ENCODE assay signal across 11 cellular contexts in genomic region chr20:34891166-34892062, GRCh38. TPM values are rescaled to one million over a fixed set of nuclear protein-coding genes. Genes with fewer than 3 reads are reported as not detected.
DNase-seq lines count a peak whose midpoint lies in the region; ATAC-seq and TF ChIP-seq lines count a peak whose summit lies in the region.
"Had no signal": no experiment of that assay in that cellular context is flagged by ENCODE, and none has a peak within 500 bp of the region (broad histone marks: within the 10 kb centered on the region; RNA-seq: fewer than 3 reads in every experiment).

No MANE protein-coding gene starts in this region.

- H3K27me3 Mint-ChIP-seq in CD4-positive, CD25-positive, alpha-beta regulatory T cell = no peaks in the 10 kb centered on the region
- H3K27me3 Mint-ChIP-seq in activated T-cell treated with anti-CD3 and anti-CD28 coated beads, Interleukin-2, amount 50 U/mL, for 72 hours (ENCODE audit: low read depth) = no peaks in the 10 kb centered on the region
- H3K27me3 Mint-ChIP-seq in progenitor cell of endocrine pancreas = no peaks in the 10 kb centered on the region

- no peaks in the 10 kb centered on the region for H3K9me3 ChIP-seq in CD4-positive, CD25-positive, alpha-beta regulatory T cell (ENCODE audit: control insufficient read depth in 2 of 2, low read length in 2 of 2)
- H3K9me3 ChIP-seq in Loucy (ENCODE audit: insufficient read depth, low read depth, low read length) = no peaks in the 10 kb centered on the region
- H3K9me3 ChIP-seq in left lung = no peaks in the 10 kb centered on the region

- in situ Hi-C loops in G401 (cut with HindIII; ENCODE audit: low sequenced_read_pairs) = no loop called here

- WGBS in lower leg skin, 2 donors = 71 to 76% methylated on average over 2 of the region's 2 CpGs

- peaks cover 13 to 32% (median 23%) of the 10 kb centered on the region in 4 donors for H3K4me1 Mint-ChIP-seq in CD4-positive, CD25-positive, alpha-beta regulatory T cell
- H3K4me1 Mint-ChIP-seq in activated T-cell treated with anti-CD3 and anti-CD28 coated beads, Interleukin-2, amount 50 U/mL, for 72 hours (ENCODE audit: low read depth) = peaks cover 42% of the 10 kb centered on the region
- H3K4me1 Mint-ChIP-seq in progenitor cell of endocrine pancreas (ENCODE audit: low read depth) = peaks cover 2% of the 10 kb centered on the region
- H3K4me1 Mint-ChIP-seq: immature natural killer cell had no signal

- TF ChIP-seq POLR2A in lower leg skin (IDR thresholded peaks at IDR 0.05) = no peak

- peak overlapping the region in 2 of 3 donors; percentile 2 to 36 for H3K27ac Mint-ChIP-seq in CD4-positive, CD25-positive, alpha-beta regulatory T cell
- H3K27ac Mint-ChIP-seq in activated T-cell treated with anti-CD3 and anti-CD28 coated beads, Interleukin-2, amount 50 U/mL, for 72 hours = peak overlapping the region; percentile 40
- H3K27ac Mint-ChIP-seq in progenitor cell of endocrine pancreas = no peak overlapping the region
- H3K27ac Mint-ChIP-seq: immature natural killer cell had no signal

- DNase-seq in CD4-positive, CD25-positive, alpha-beta regulatory T cell = peak in 1 of 3 donors; percentile 67
- DNase-seq in activated T-cell treated with anti-CD3 and anti-CD28 coated beads, Interleukin-2, amount 50 U/mL, for 72 hours = peak; percentile 46 to 55
- no peak for DNase-seq in left lung
- no peak for DNase-seq in DMS153 (lab: John Stamatoyannopoulos, UW)
- no peak for DNase-seq in G401 (ENCODE audit: low spot score)
- DNase-seq in progenitor cell of endocrine pancreas (ENCODE audit: low spot score, unreplicated experiment) = no peak
- no peak for DNase-seq in lower leg skin (ENCODE audit: low spot score in 2 of 2)
- DNase-seq: immature natural killer cell, NCI-H2171 treated with DMSO at 0.1 percent for 48 hours, small intestine had no signal

- intact Hi-C loops in left lung (cut with DNase I) (no loop called here), lower leg skin (cut with DNase I; ENCODE audit: low total_unique reads) (no loop called here)

- ATAC-seq in CD4-positive, CD25-positive, alpha-beta regulatory T cell (ENCODE audit: low read depth in 2 of 2) = peak; percentile 82 to 85
- ATAC-seq in activated T-cell treated with anti-CD3 and anti-CD28 coated beads, Interleukin-2, amount 50 U/mL, for 72 hours (replicated peaks in 1 of 2) = peak; percentile 95 to 96
- peak; percentile 66 for ATAC-seq in left lung

- H4K20me1 ChIP-seq in Loucy (ENCODE audit: insufficient read depth, low read length, poor library complexity, severe bottlenecking) = no peaks in the 10 kb centered on the region

- no peaks in the 10 kb centered on the region for H3F3A ChIP-seq in Loucy (ENCODE audit: low read depth)

- H3K9me3 Mint-ChIP-seq in CD4-positive, CD25-positive, alpha-beta regulatory T cell = no peaks in the 10 kb centered on the region
- peaks cover 0 to 3% of the 10 kb centered on the region in 2 donors for H3K9me3 Mint-ChIP-seq in activated T-cell treated with anti-CD3 and anti-CD28 coated beads, Interleukin-2, amount 50 U/mL, for 72 hours
- no peaks in the 10 kb centered on the region for H3K9me3 Mint-ChIP-seq in progenitor cell of endocrine pancreas (ENCODE audit: low read depth)
- H3K9me3 Mint-ChIP-seq: immature natural killer cell had no signal

- no peaks in the 10 kb centered on the region for H3K9me2 ChIP-seq in Loucy (replicated peaks; ENCODE audit: low read depth, low read length)

- H3K4me3 ChIP-seq in CD4-positive, CD25-positive, alpha-beta regulatory T cell (ENCODE audit: low read depth, low read length) = no peak overlapping the region
- H3K4me3 ChIP-seq in Loucy (ENCODE audit: low read length, poor library complexity, severe bottlenecking) (no peak overlapping the region), left lung (no peak overlapping the region), lower leg skin (ENCODE audit: low read depth, poor library complexity, severe bottlenecking) (no peak overlapping the region)

- peak overlapping the region; percentile 38 for H3K4me2 ChIP-seq in Loucy (ENCODE audit: low read depth, low read length, poor library complexity, severe bottlenecking)

- H3K27me3 ChIP-seq in CD4-positive, CD25-positive, alpha-beta regulatory T cell (ENCODE audit: control insufficient read depth, insufficient read depth, low read length) = no peaks in the 10 kb centered on the region
- no peaks in the 10 kb centered on the region for H3K27me3 ChIP-seq in Loucy (ENCODE audit: insufficient read depth, low read length, poor library complexity, severe bottlenecking)
- no peaks in the 10 kb centered on the region for H3K27me3 ChIP-seq in left lung

- H3K9ac ChIP-seq in Loucy (ENCODE audit: low read depth, low read length, poor library complexity, severe bottlenecking) = no peak overlapping the region

- TF ChIP-seq CTCF in Loucy (conservative IDR thresholded peaks at IDR 0.05; ENCODE audit: low read length) (no peak), left lung (IDR thresholded peaks at IDR 0.05) (no peak), progenitor cell of endocrine pancreas (IDR thresholded peaks at IDR 0.05; ENCODE audit: unreplicated experiment) (no peak), lower leg skin (IDR thresholded peaks at IDR 0.05) (no peak)

- H3K27ac ChIP-seq in CD4-positive, CD25-positive, alpha-beta regulatory T cell (ENCODE audit: insufficient read depth, low read length, poor library complexity, severe bottlenecking) = no peak overlapping the region
- peak overlapping the region in 1 of 2 donors; percentile 73 for H3K27ac ChIP-seq in left lung

- no peaks in the 10 kb centered on the region for H3K4me1 ChIP-seq in CD4-positive, CD25-positive, alpha-beta regulatory T cell (ENCODE audit: control insufficient read depth, insufficient read depth, low read length, poor library complexity, severe bottlenecking)
- H3K4me1 ChIP-seq in Loucy (ENCODE audit: insufficient read depth, low read length, poor library complexity, severe bottlenecking) = peaks cover 12% of the 10 kb centered on the region
- peaks cover 9 to 39% of the 10 kb centered on the region in 2 donors for H3K4me1 ChIP-seq in left lung

- H2AFZ ChIP-seq in Loucy (ENCODE audit: low read length) = no peak overlapping the region

- no peaks in the 10 kb centered on the region for H3K79me2 ChIP-seq in Loucy (ENCODE audit: insufficient read depth, low read length)

- peaks cover 16% of the 10 kb centered on the region for H3K36me3 Mint-ChIP-seq in CD4-positive, CD25-positive, alpha-beta regulatory T cell
- H3K36me3 Mint-ChIP-seq in activated T-cell treated with anti-CD3 and anti-CD28 coated beads, Interleukin-2, amount 50 U/mL, for 72 hours (ENCODE audit: insufficient read depth in 2 of 2) = peaks cover 9 to 11% of the 10 kb centered on the region in 2 donors
- peaks cover 2% of the 10 kb centered on the region for H3K36me3 Mint-ChIP-seq in progenitor cell of endocrine pancreas (ENCODE audit: insufficient read depth)

- no peak overlapping the region for H3K4me3 Mint-ChIP-seq in CD4-positive, CD25-positive, alpha-beta regulatory T cell
- peak overlapping the region; percentile 43 to 58 for H3K4me3 Mint-ChIP-seq in activated T-cell treated with anti-CD3 and anti-CD28 coated beads, Interleukin-2, amount 50 U/mL, for 72 hours
- H3K4me3 Mint-ChIP-seq in progenitor cell of endocrine pancreas (ENCODE audit: low read depth) = no peak overlapping the region
- H3K4me3 Mint-ChIP-seq: immature natural killer cell had no signal

- H3K36me3 ChIP-seq in CD4-positive, CD25-positive, alpha-beta regulatory T cell (ENCODE audit: control insufficient read depth, insufficient read depth, low read length) = no peaks in the 10 kb centered on the region
- H3K36me3 ChIP-seq in Loucy (ENCODE audit: insufficient read depth, low read length) (no peaks in the 10 kb centered on the region), left lung (peaks cover 0 to 4% of the 10 kb centered on the region in 2 donors)

RNA-seq across cellular contexts. Expression of gene ACSS2, which starts 15.0 kb away (rescaled TPM):
- 8.8 TPM for total RNA-seq in CD4-positive, CD25-positive, alpha-beta regulatory T cell
- 10 to 100 TPM in 3 of 4 donors, 1 to 10 TPM in 1; 8.8 to 14.1 (median 12.8) TPM for polyA plus RNA-seq in CD4-positive, CD25-positive, alpha-beta regulatory T cell
- 10 to 100 TPM; 61.1 to 78.2 TPM for total RNA-seq in activated T-cell treated with anti-CD3 and anti-CD28 coated beads, Interleukin-2, amount 50 U/mL, for 72 hours
- total RNA-seq in left lung = 100 to 1,000 TPM; 108 to 152 TPM
- total RNA-seq in G401 (2014; rRNA removed; shearing (Covaris generic)) = 45.4 and 65.8 TPM in 2 replicates
- total RNA-seq in progenitor cell of endocrine pancreas = 31.3 and 34.8 TPM in 2 replicates
- total RNA-seq in lower leg skin = 10 to 100 TPM; 54.3 to 98.1 (median 71.5) TPM

RNA-seq across cellular contexts. Expression of gene GGT7, which starts 18.8 kb away (rescaled TPM):
- total RNA-seq in CD4-positive, CD25-positive, alpha-beta regulatory T cell = 20.9 TPM
- polyA plus RNA-seq in CD4-positive, CD25-positive, alpha-beta regulatory T cell = 1 to 10 TPM; 3.9 to 6.9 (median 5.4) TPM
- 10 to 100 TPM; 20.8 to 23.1 TPM for total RNA-seq in activated T-cell treated with anti-CD3 and anti-CD28 coated beads, Interleukin-2, amount 50 U/mL, for 72 hours
- total RNA-seq in left lung (10 to 100 TPM; 16.8 to 21.1 TPM), progenitor cell of endocrine pancreas (58.4 and 59.1 TPM in 2 replicates), lower leg skin (10 to 100 TPM in 2 of 4 donors, 1 to 10 TPM in 2; 8.6 to 12.9 (median 9.6) TPM)
- 11.2 and 13.8 TPM in 2 replicates for total RNA-seq in G401 (2014; rRNA removed; shearing (Covaris generic))

Comparison
In these comparisons a context has a peak if more than half of its experiments do, and no peak if none do; other contexts are left out.
1. DNase-seq: peak in activated T-cell treated with anti-CD3 and anti-CD28 coated beads, Interleukin-2, amount 50 U/mL, for 72 hours (2 of 2); none in left lung (0 of 2), DMS153 (single experiment), G401 (single experiment), progenitor cell of endocrine pancreas (single experiment) and lower leg skin (0 of 2).
2. H3K4me3 Mint-ChIP-seq: peak in activated T-cell treated with anti-CD3 and anti-CD28 coated beads, Interleukin-2, amount 50 U/mL, for 72 hours (2 of 2); none in CD4-positive, CD25-positive, alpha-beta regulatory T cell (0 of 4) and progenitor cell of endocrine pancreas (single experiment).
3. Peak in every context shown above with its lines, with median percentiles within 50 percentile points of each other: ATAC-seq.